ENCODE assay signal across 9 cellular contexts in the genomic region with DNA sequence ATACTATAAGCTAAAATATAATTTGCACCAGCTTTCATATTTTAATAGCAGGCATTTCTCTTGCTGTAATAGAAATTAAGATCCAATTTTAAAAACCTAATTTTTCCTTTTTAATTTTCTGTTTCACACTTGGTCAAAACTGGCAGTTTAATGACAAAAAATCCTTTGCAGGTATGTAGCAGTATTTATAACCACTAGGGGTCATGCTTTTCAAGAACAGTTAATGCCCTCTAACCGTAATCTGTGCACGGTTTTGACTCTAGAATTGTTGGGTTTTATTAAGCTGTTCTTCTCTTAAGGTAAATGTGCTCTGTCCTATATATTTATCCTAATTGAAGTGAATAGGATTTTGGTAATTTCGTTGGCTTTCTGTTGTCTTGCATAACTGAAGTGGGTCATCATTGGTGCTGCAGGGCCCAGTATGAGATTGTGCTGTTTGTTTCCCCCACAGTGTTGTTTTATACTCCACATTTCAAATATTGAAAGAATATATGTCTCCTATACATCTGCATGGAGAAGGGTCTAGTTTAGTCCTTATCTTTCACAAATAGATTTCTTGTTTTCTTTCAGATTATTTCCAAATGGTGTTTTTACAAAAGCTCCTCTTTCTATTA.
DNase-seq lines count a peak whose midpoint lies in the region; ATAC-seq and TF ChIP-seq lines count a peak whose summit lies in the region.
"Had no signal": no experiment of that assay in that cellular context is flagged by ENCODE, and none has a peak within 500 bp of the region (broad histone marks: within the 10 kb centered on the region; RNA-seq: fewer than 3 reads in every experiment).

No MANE protein-coding gene starts in this region.

- H3K36me3 Mint-ChIP-seq in MCF 10A (ENCODE audit: insufficient read depth, unreplicated experiment) = peaks cover 23% of the 10 kb centered on the region

- 11 to 12% methylated on average over 3 of the region's 3 CpGs for WGBS in lower leg skin, 2 donors

- intact Hi-C loops in MCF 10A (cut with micrococcal nuclease) (loop anchor here (1.0 to 2.0 kb wide), 2 partner anchors 147 to 497 kb away; no protein-coding TSS in a partner anchor), left colon (cut with DNase I, micrococcal nuclease) (loop anchor here in 1 of 2 donors (5.0 kb wide), 2 partner anchors 64 to 494 kb away; no protein-coding TSS in a partner anchor), vagina (cut with DNase I) (loop anchor here (10.0 kb wide), 1 partner anchor 497 kb away; no protein-coding TSS in a partner anchor), lower leg skin (cut with DNase I; ENCODE audit: low total_unique reads) (no loop called here)

- CTCF ChIA-PET in MCF 10A (lab: Yijun Ruan, JAX) = interaction anchor here (0.5 to 3.1 kb wide), 39 partner anchors 9 to 661 kb away, joined by 3 to 34 read pairs (median 4); no protein-coding TSS in a partner anchor

- ATAC-seq in left colon (peak; percentile 79), GM21360 (IDR thresholded peaks at IDR 0.05; ENCODE audit: unreplicated experiment) (no peak)

- H3K4me3 Mint-ChIP-seq in MCF 10A (ENCODE audit: unreplicated experiment) = no peak overlapping the region
- H3K4me3 Mint-ChIP-seq: activated naive CD4-positive, alpha-beta T cell treated with anti-CD3 and anti-CD28 coated beads, Interleukin-2, amount 50 U/mL, for 24 hours had no signal

- TF ChIP-seq CTCF in MCF 10A (IDR thresholded peaks at IDR 0.05; ENCODE audit: unreplicated experiment) (peak; percentile 70), vagina (IDR thresholded peaks at IDR 0.05) (peak; percentile 44 to 65 (median 63)), lower leg skin (IDR thresholded peaks at IDR 0.05) (no peak)

- H3K27ac Mint-ChIP-seq in MCF 10A (ENCODE audit: low read depth, unreplicated experiment) = no peak overlapping the region
- H3K27ac Mint-ChIP-seq: activated naive CD4-positive, alpha-beta T cell treated with anti-CD3 and anti-CD28 coated beads, Interleukin-2, amount 50 U/mL, for 24 hours had no signal

- no peaks in the 10 kb centered on the region for H3K4me1 ChIP-seq in vagina

- H3K27ac ChIP-seq in vagina = no peak overlapping the region

- H3K9me3 ChIP-seq in vagina = no peaks in the 10 kb centered on the region

- no peaks in the 10 kb centered on the region for H3K27me3 ChIP-seq in vagina

- no peaks in the 10 kb centered on the region for H3K27me3 Mint-ChIP-seq in MCF 10A (ENCODE audit: insufficient read depth, unreplicated experiment)
- H3K27me3 Mint-ChIP-seq: activated naive CD4-positive, alpha-beta T cell treated with anti-CD3 and anti-CD28 coated beads, Interleukin-2, amount 50 U/mL, for 24 hours had no signal

- no peaks in the 10 kb centered on the region for H3K9me3 Mint-ChIP-seq in MCF 10A (ENCODE audit: unreplicated experiment)
- H3K9me3 Mint-ChIP-seq: activated naive CD4-positive, alpha-beta T cell treated with anti-CD3 and anti-CD28 coated beads, Interleukin-2, amount 50 U/mL, for 24 hours had no signal

- no peak for TF ChIP-seq POLR2A in vagina (IDR thresholded peaks at IDR 0.05)
- TF ChIP-seq POLR2A in lower leg skin (IDR thresholded peaks at IDR 0.05) = no peak

- H3K4me3 ChIP-seq in vagina (no peak overlapping the region), lower leg skin (ENCODE audit: low read depth, poor library complexity, severe bottlenecking) (no peak overlapping the region)

- POLR2A ChIA-PET in MCF 10A (lab: Yijun Ruan, JAX) = interaction anchor here (0.5 to 1.3 kb wide), 4 partner anchors 148 to 504 kb away, joined by 3 to 4 read pairs (median 4); no protein-coding TSS in a partner anchor

- peaks cover 5% of the 10 kb centered on the region for H3K4me1 Mint-ChIP-seq in MCF 10A (ENCODE audit: insufficient read depth, unreplicated experiment)
- H3K4me1 Mint-ChIP-seq: activated naive CD4-positive, alpha-beta T cell treated with anti-CD3 and anti-CD28 coated beads, Interleukin-2, amount 50 U/mL, for 24 hours had no signal

- DNase-seq in NCI-H748 (lab: John Stamatoyannopoulos, UW; ENCODE audit: unreplicated experiment) (peak; percentile 63), NCI-H748 treated with DMSO at 0.1 percent for 48 hours (lab: John Stamatoyannopoulos, UW) (no peak), NCI-H146 treated with DMSO at 0.1 percent for 48 hours (lab: John Stamatoyannopoulos, UW; ENCODE audit: unreplicated experiment) (peak; percentile 3), MCF 10A (ENCODE audit: unreplicated experiment) (peak; percentile 50), left colon (no peak), vagina (ENCODE audit: extremely low spot score in 2 of 2) (no peak), lower leg skin (ENCODE audit: low spot score in 2 of 2) (no peak)

- no TSS peak for BruUV-seq in MCF 10A (replicated peaks; lab: Mats Ljungman, UMichigan)

- H3K36me3 ChIP-seq in vagina = no peaks in the 10 kb centered on the region

Comparison
In these comparisons a context has a peak if more than half of its experiments do, and no peak if none do; other contexts are left out.
1. DNase-seq: peak in NCI-H748 (single experiment), NCI-H146 treated with DMSO at 0.1 percent for 48 hours (single experiment) and MCF 10A (single experiment); none in NCI-H748 treated with DMSO at 0.1 percent for 48 hours (single experiment), left colon (0 of 2), vagina (0 of 2) and lower leg skin (0 of 2).
2. CTCF ChIP-seq: peak in MCF 10A (single experiment) and vagina (3 of 3); none in lower leg skin (0 of 3).